In genomic region chr4:108492816-108493595, GRCh38 we compare ENCODE assay signal across 9 cellular contexts.
DNase-seq lines count a peak whose midpoint lies in the region; ATAC-seq and TF ChIP-seq lines count a peak whose summit lies in the region.
"Had no signal": no experiment of that assay in that cellular context is flagged by ENCODE, and none has a peak within 500 bp of the region (broad histone marks: within the 10 kb centered on the region; RNA-seq: fewer than 3 reads in every experiment).

No MANE protein-coding gene starts in this region.

- no peaks in the 10 kb centered on the region for H3K9me2 ChIP-seq in SU-DHL-6 (replicated peaks; ENCODE audit: insufficient read depth, low read length)

- no peak overlapping the region for H3K4me3 ChIP-seq in SU-DHL-6 (ENCODE audit: insufficient read depth, low read length, poor library complexity, severe bottlenecking)

- H3F3A ChIP-seq in SU-DHL-6 (ENCODE audit: insufficient read depth): no peaks in the 10 kb centered on the region

- H3K27ac ChIP-seq in SU-DHL-6 (ENCODE audit: low read depth, low read length): no peak overlapping the region
- H3K27ac ChIP-seq: parathyroid adenoma had no signal

- TF ChIP-seq CTCF in SU-DHL-6 (IDR thresholded peaks at IDR 0.05; ENCODE audit: insufficient read depth, low read length, poor library complexity, severe bottlenecking): peak; percentile 39

- no peaks in the 10 kb centered on the region for H3K36me3 ChIP-seq in SU-DHL-6 (ENCODE audit: low read length)

- H3K9me3 ChIP-seq in SU-DHL-6 (ENCODE audit: insufficient read depth, low read length): no peaks in the 10 kb centered on the region

- no peak for TF ChIP-seq POLR2A in erythroblast (IDR thresholded peaks at IDR 0.05; ENCODE audit: low read length)

- H3K27me3 ChIP-seq in SU-DHL-6 (ENCODE audit: low read length): no peaks in the 10 kb centered on the region

- no peak overlapping the region for H3K9ac ChIP-seq in SU-DHL-6 (ENCODE audit: low read length)
- H3K9ac ChIP-seq: parathyroid adenoma had no signal

- ATAC-seq in stimulated activated naive CD8-positive, alpha-beta T cell treated with anti-CD3 and anti-CD28 coated beads, Interleukin-15, Interleukin-2, amounts not matched to agents 100 U/mL and 50 U/mL, for 24 hours: peak; percentile 66
- ATAC-seq in GM18907 (IDR thresholded peaks at IDR 0.05; ENCODE audit: unreplicated experiment): no peak

- no peaks in the 10 kb centered on the region for H4K20me1 ChIP-seq in SU-DHL-6 (ENCODE audit: low read depth, low read length)

- H3K4me2 ChIP-seq in SU-DHL-6 (ENCODE audit: low read depth, low read length, poor library complexity, severe bottlenecking): no peak overlapping the region

- DNase-seq in activated gamma-delta T cell treated with Interleukin-2 at 50 U/mL for 16 hours (peak; percentile 6), activated gamma-delta T cell (lab: John Stamatoyannopoulos, UW) (no peak), erythroblast (lab: John Stamatoyannopoulos, UW) (peak; percentile 19 to 37), A172 (ENCODE audit: low spot score) (no peak), NCI-H748 (lab: John Stamatoyannopoulos, UW; ENCODE audit: unreplicated experiment) (no peak)
- peak; percentile 37 for DNase-seq in stimulated activated naive CD8-positive, alpha-beta T cell treated with anti-CD3 and anti-CD28 coated beads, Interleukin-15, Interleukin-2, amounts not matched to agents 100 U/mL and 50 U/mL, for 24 hours

- H2AFZ ChIP-seq in SU-DHL-6 (ENCODE audit: low read depth, low read length, severe bottlenecking): no peak overlapping the region
- H2AFZ ChIP-seq: parathyroid adenoma had no signal

- no peaks in the 10 kb centered on the region for H3K79me2 ChIP-seq in SU-DHL-6 (ENCODE audit: insufficient read depth, low read length)
- H3K79me2 ChIP-seq: parathyroid adenoma had no signal

Comparison
In these comparisons a context has a peak if more than half of its experiments do, and no peak if none do; other contexts are left out.
1. DNase-seq: peak in activated gamma-delta T cell treated with Interleukin-2 at 50 U/mL for 16 hours (single experiment), erythroblast (2 of 2) and stimulated activated naive CD8-positive, alpha-beta T cell treated with anti-CD3 and anti-CD28 coated beads, Interleukin-15, Interleukin-2, amounts not matched to agents 100 U/mL and 50 U/mL, for 24 hours (single experiment); none in activated gamma-delta T cell (single experiment), A172 (single experiment) and NCI-H748 (single experiment).